23 cellular contexts compared by ENCODE assay signal in genomic region chr7:149846021-149846420, GRCh38. TPM values are rescaled to one million over a fixed set of nuclear protein-coding genes. Genes with fewer than 3 reads are reported as not detected.
DNase-seq lines count a peak whose midpoint lies in the region; ATAC-seq and TF ChIP-seq lines count a peak whose summit lies in the region.
"Had no signal": no experiment of that assay in that cellular context is flagged by ENCODE, and none has a peak within 500 bp of the region (broad histone marks: within the 10 kb centered on the region; RNA-seq: fewer than 3 reads in every experiment).

No MANE protein-coding gene starts in this region.

- H3K9me3 Mint-ChIP-seq in CD8-positive, alpha-beta T cell, result no peaks in the 10 kb centered on the region
- H3K9me3 Mint-ChIP-seq: CD14-positive monocyte, H9 had no signal

- no peak overlapping the region for H3K4me2 ChIP-seq in IMR-90 (ENCODE audit: low read depth, low read length)

- CTCF ChIA-PET in CD8-positive, alpha-beta T cell (lab: Charles Lee), result interaction anchor here (1.2 to 1.4 kb wide), 2 partner anchors 36 to 46 kb away, joined by 3 read pairs; no protein-coding TSS in a partner anchor
- CTCF ChIA-PET in IMR-90 (lab: Yijun Ruan, JAX), result no interaction called here

- TF ChIP-seq RAD21 in IMR-90 (IDR thresholded peaks at IDR 0.05; ENCODE audit: low read length), result no peak

- no peaks in the 10 kb centered on the region for H3K9me3 ChIP-seq in CD8-positive, alpha-beta T cell (ENCODE audit: low read length)
- H3K9me3 ChIP-seq in IMR-90 (ENCODE audit: control insufficient read depth, insufficient read depth, low read length), result no peaks in the 10 kb centered on the region
- no peaks in the 10 kb centered on the region for H3K9me3 ChIP-seq in sigmoid colon
- no peaks in the 10 kb centered on the region for H3K9me3 ChIP-seq in effector memory CD4-positive, alpha-beta T cell (ENCODE audit: control insufficient read depth, low read length)
- H3K9me3 ChIP-seq: MG63, SJSA1 had no signal

- no peak overlapping the region for H3K23ac ChIP-seq in IMR-90 (ENCODE audit: low read depth, low read length)

- intact Hi-C loops in CD8-positive, alpha-beta T cell (cut with DNase I, micrococcal nuclease), result no loop called here
- intact Hi-C loops in IMR-90 (cut with micrococcal nuclease) (no loop called here), sigmoid colon (cut with DNase I) (no loop called here)

- peaks cover 9% of the 10 kb centered on the region for H3K4me1 ChIP-seq in CD8-positive, alpha-beta T cell (ENCODE audit: insufficient read depth, low read length)
- H3K4me1 ChIP-seq in IMR-90 (ENCODE audit: control insufficient read depth, insufficient read depth, low read length), result no peaks in the 10 kb centered on the region
- no peaks in the 10 kb centered on the region for H3K4me1 ChIP-seq in sigmoid colon
- H3K4me1 ChIP-seq in effector memory CD4-positive, alpha-beta T cell (ENCODE audit: control insufficient read depth, insufficient read depth, low read length, poor library complexity, severe bottlenecking), result no peaks in the 10 kb centered on the region
- H3K4me1 ChIP-seq: SJSA1 had no signal

- in situ Hi-C loops in IMR-90 (cut with MboI; ENCODE audit: low sequenced_read_pairs), result no loop called here

- no peaks in the 10 kb centered on the region for H3K27me3 Mint-ChIP-seq in CD8-positive, alpha-beta T cell (ENCODE audit: low read depth)

- H2BK5ac ChIP-seq in IMR-90 (ENCODE audit: low read depth, low read length, poor library complexity, severe bottlenecking), result no peak overlapping the region

- no peak overlapping the region for H4K91ac ChIP-seq in IMR-90 (ENCODE audit: insufficient read depth, low read depth, low read length)

- no peak overlapping the region for H3K4ac ChIP-seq in IMR-90 (ENCODE audit: low read depth, low read length)

- no peak overlapping the region for H3K9ac ChIP-seq in IMR-90 (ENCODE audit: low read depth, low read length)
- H3K9ac ChIP-seq: GM23248 had no signal

- no TSS peak for BruUV-seq in IMR-90 (replicated peaks; lab: Mats Ljungman, UMichigan)

- H2AFZ ChIP-seq in IMR-90 (replicated peaks; ENCODE audit: low read length, poor library complexity), result no peak overlapping the region
- H2AFZ ChIP-seq: GM23248 had no signal

- POLR2A ChIA-PET in CD8-positive, alpha-beta T cell (lab: Charles Lee), result interaction anchor here (0.7 kb wide), 1 partner anchor 40 kb away, joined by 3 read pairs; no protein-coding TSS in a partner anchor
- POLR2A ChIA-PET in IMR-90 (lab: Charles Lee; ENCODE audit: unreplicated experiment), result no interaction called here

- H3K36me3 Mint-ChIP-seq in CD8-positive, alpha-beta T cell, result peaks cover 40% of the 10 kb centered on the region

- no peaks in the 10 kb centered on the region; a peak in 2 of 4 replicates for H3K79me1 ChIP-seq in IMR-90 (ENCODE audit: low read depth in 1 of 2, low read length in 2 of 2)

- H3K14ac ChIP-seq in IMR-90 (replicated peaks; ENCODE audit: low read depth, low read length), result no peak overlapping the region

- TF ChIP-seq POLR2A in IMR-90 (IDR thresholded peaks at IDR 0.05; ENCODE audit: low read depth, low read length), result no peak
- TF ChIP-seq POLR2A in sigmoid colon (IDR thresholded peaks at IDR 0.05), result no peak

- H3K36me3 ChIP-seq in CD8-positive, alpha-beta T cell (ENCODE audit: insufficient read depth, low read length), result no peaks in the 10 kb centered on the region
- H3K36me3 ChIP-seq in IMR-90 (ENCODE audit: control insufficient read depth, insufficient read depth, low read length) (peaks cover 13% of the 10 kb centered on the region), sigmoid colon (peaks cover 4 to 47% (median 10%) of the 10 kb centered on the region in 4 donors)
- H3K36me3 ChIP-seq in effector memory CD4-positive, alpha-beta T cell (ENCODE audit: control insufficient read depth, insufficient read depth, low read length), result peaks cover 16% of the 10 kb centered on the region
- H3K36me3 ChIP-seq: MG63, SJSA1 had no signal

- H3K27ac ChIP-seq in CD8-positive, alpha-beta T cell (ENCODE audit: low read depth, low read length), result no peak overlapping the region
- H3K27ac ChIP-seq in IMR-90 (ENCODE audit: insufficient read depth, low read length), result peak overlapping the region; percentile 26; the same call in 1 of the 2 replicates
- no peak overlapping the region for H3K27ac ChIP-seq in sigmoid colon
- H3K27ac ChIP-seq in effector memory CD4-positive, alpha-beta T cell (ENCODE audit: insufficient read depth, low read length, poor library complexity, severe bottlenecking), result no peak overlapping the region
- H3K27ac ChIP-seq: GM23248, SJSA1 had no signal

- H3K4me1 Mint-ChIP-seq in CD8-positive, alpha-beta T cell (ENCODE audit: low read depth), result peaks cover 56% of the 10 kb centered on the region

- dilution Hi-C loops in IMR-90 (cut with HindIII; ENCODE audit: low sequenced_read_pairs, unreplicated experiment), result no loop called here

- no peak overlapping the region for H3K4me3 ChIP-seq in CD8-positive, alpha-beta T cell (ENCODE audit: low read depth, low read length)
- H3K4me3 ChIP-seq in IMR-90 (ENCODE audit: insufficient read depth, low read depth, low read length), result no peak overlapping the region
- no peak overlapping the region for H3K4me3 ChIP-seq in sigmoid colon
- no peak overlapping the region for H3K4me3 ChIP-seq in effector memory CD4-positive, alpha-beta T cell (ENCODE audit: insufficient read depth, low read depth, low read length, poor library complexity, severe bottlenecking)
- H3K4me3 ChIP-seq: GM23248, MG63, SJSA1 had no signal

- TF ChIP-seq CTCF in CD8-positive, alpha-beta T cell (IDR thresholded peaks at IDR 0.05), result no peak
- TF ChIP-seq CTCF in IMR-90 (conservative IDR thresholded peaks at IDR 0.05; ENCODE audit: low read depth, low read length) (no peak), sigmoid colon (IDR thresholded peaks at IDR 0.05) (no peak)

- no peak overlapping the region for H2AK9ac ChIP-seq in IMR-90 (replicated peaks; ENCODE audit: low read depth, low read length, poor library complexity)

- H2BK120ac ChIP-seq in IMR-90 (ENCODE audit: low read depth, low read length), result no peak overlapping the region

- no peak overlapping the region for H2BK20ac ChIP-seq in IMR-90 (ENCODE audit: low read depth, low read length)

- H3K56ac ChIP-seq in IMR-90 (ENCODE audit: extremely low read depth, insufficient read depth, low read length), result no peak overlapping the region

- H3K4me3 Mint-ChIP-seq in CD8-positive, alpha-beta T cell, result no peak overlapping the region
- H3K4me3 Mint-ChIP-seq: CD14-positive monocyte, H9 had no signal

- H3K27ac Mint-ChIP-seq in CD8-positive, alpha-beta T cell, result peak overlapping the region; percentile 11
- H3K27ac Mint-ChIP-seq: H9 had no signal

- no peak for TF ChIP-seq EP300 in sigmoid colon (IDR thresholded peaks at IDR 0.05)

- no peak overlapping the region for H4K5ac ChIP-seq in IMR-90 (ENCODE audit: low read depth, low read length)

- H4K20me1 ChIP-seq in IMR-90 (ENCODE audit: insufficient read depth, low read length), result no peaks in the 10 kb centered on the region

- no peak for ATAC-seq in CD8-positive, alpha-beta T cell
- ATAC-seq in IMR-90 (ENCODE audit: low read depth), result no peak
- ATAC-seq in HG02759 (IDR thresholded peaks at IDR 0.05; ENCODE audit: unreplicated experiment), result no peak

- H2AK5ac ChIP-seq in IMR-90 (ENCODE audit: low read depth, low read length), result no peak overlapping the region

- H3K18ac ChIP-seq in IMR-90 (ENCODE audit: low read depth, low read length), result no peak overlapping the region

- DNase-seq in CD8-positive, alpha-beta T cell, result no peak
- DNase-seq in IMR-90 (no peak), cerebellar cortex (ENCODE audit: low spot score) (peak; percentile 68), sigmoid colon (peak; percentile 25), NCI-H510A treated with DMSO at 0.1 percent for 48 hours (lab: John Stamatoyannopoulos, UW) (no peak)
- no peak for DNase-seq in effector memory CD4-positive, alpha-beta T cell
- DNase-seq: Calu3, DMS79 treated with DMSO at 0.1 percent for 48 hours, GM23248, H9, KG1, MG63, NCI-H1105 treated with DMSO at 0.1 percent for 48 hours, NCI-H146, NCI-H1930, NCI-H2107, NCI-H446, NCI-H526 treated with DMSO at 0.1 percent for 48 hours, Right ventricle myocardium superior, RPMI8226 had no signal

- H3K27me3 ChIP-seq in CD8-positive, alpha-beta T cell (ENCODE audit: insufficient read depth, low read length), result no peaks in the 10 kb centered on the region
- no peaks in the 10 kb centered on the region for H3K27me3 ChIP-seq in IMR-90 (ENCODE audit: control insufficient read depth, insufficient read depth, low read length)
- no peaks in the 10 kb centered on the region for H3K27me3 ChIP-seq in sigmoid colon
- H3K27me3 ChIP-seq in effector memory CD4-positive, alpha-beta T cell (replicated peaks; ENCODE audit: control insufficient read depth, insufficient read depth, low read length, poor library complexity, severe bottlenecking), result no peaks in the 10 kb centered on the region
- H3K27me3 ChIP-seq: MG63 had no signal

- no peaks in the 10 kb centered on the region; the same call in 1 of the 2 replicates for H3K9me1 ChIP-seq in IMR-90 (ENCODE audit: insufficient read depth, low read length)

- 100% methylated on average over 7 of the region's 9 CpGs; no CpG with 5 or more reads in 1 of the 2 experiments for WGBS in IMR-90 (ENCODE audit: extremely low coverage in 2 of 2, insufficient read length in 1 of 2), 2 experiments
- 90 to 94% methylated on average over 9 of the region's 9 CpGs for WGBS in sigmoid colon, 2 donors

- H2BK15ac ChIP-seq in IMR-90 (ENCODE audit: low read depth, low read length), result no peak overlapping the region

- H4K8ac ChIP-seq in IMR-90 (ENCODE audit: low read depth in 2 of 2, low read length in 2 of 2), result no peak overlapping the region

TF ChIP-seq in IMR-90, 13 proteins besides CTCF, POLR2A, EP300 and RAD21 (continues in another document):
- no peak for TF ChIP-seq NFE2L2 (IDR thresholded peaks at IDR 0.05; ENCODE audit: low read depth, low read length)
- TF ChIP-seq MAFK (IDR thresholded peaks at IDR 0.05; ENCODE audit: low read depth, low read length), result no peak
- TF ChIP-seq SMC3 (IDR thresholded peaks at IDR 0.05; ENCODE audit: low read depth, low read length), result no peak
- TF ChIP-seq RCOR1 (IDR thresholded peaks at IDR 0.05; ENCODE audit: insufficient replicate concordance, low read length), result no peak
- TF ChIP-seq MXI1 (IDR thresholded peaks at IDR 0.05; ENCODE audit: borderline replicate concordance, low read depth, low read length), result no peak

RNA-seq across cellular contexts. Expression of gene ZNF862, which starts 7.8 kb away (rescaled TPM):
- 10 to 100 TPM; 18.8 TPM for total RNA-seq in CD8-positive, alpha-beta T cell
- 3.3 and 5.9 TPM in 2 replicates for total RNA-seq in IMR-90 (2012; rRNA removed)
- 10.8 and 10.9 TPM in 2 replicates for polyA plus RNA-seq in IMR-90 (2012; rRNA removed)
- 4.5 and 5.8 TPM in 2 replicates for polyA plus RNA-seq in IMR-90 (2012; cell fraction: cytosol; rRNA removed)
- polyA plus RNA-seq in IMR-90 (2012; cell fraction: nucleus; rRNA removed; ENCODE audit: low replicate concordance), result 56.1 and 60.8 TPM in 2 replicates
- 10 to 100 TPM; 12.5 to 23.8 (median 15.9) TPM for total RNA-seq in sigmoid colon
- 1 to 10 TPM in 2 of 3 donors, under 1 TPM in 1; 0.92 to 9.6 (median 6.0) TPM for polyA plus RNA-seq in sigmoid colon

RNA-seq across cellular contexts. Expression of gene ATP6V0E2, which starts 27.7 kb away (rescaled TPM):
- total RNA-seq in CD8-positive, alpha-beta T cell, result 10 to 100 TPM; 32.9 to 33.5 TPM
- total RNA-seq in IMR-90 (2012; rRNA removed) (5.7 and 10.3 TPM in 2 replicates), sigmoid colon (10 to 100 TPM; 16.6 to 41.7 (median 29.9) TPM)
- polyA plus RNA-seq in IMR-90 (2012; rRNA removed) (29.3 and 30.3 TPM in 2 replicates), sigmoid colon (10 to 100 TPM; 13.2 to 45.5 (median 22.8) TPM)
- 18.0 and 25.3 TPM in 2 replicates for polyA plus RNA-seq in IMR-90 (2012; cell fraction: cytosol; rRNA removed)
- 17.9 and 24.3 TPM in 2 replicates for polyA plus RNA-seq in IMR-90 (2012; cell fraction: nucleus; rRNA removed; ENCODE audit: low replicate concordance)

Comparison
In these comparisons a context has a peak if more than half of its experiments do, and no peak if none do; other contexts are left out.
1. DNase-seq: peak in cerebellar cortex (single experiment) and sigmoid colon (single experiment); none in CD8-positive, alpha-beta T cell (0 of 7), IMR-90 (single experiment), NCI-H510A treated with DMSO at 0.1 percent for 48 hours (single experiment) and effector memory CD4-positive, alpha-beta T cell (0 of 3).